2 cellular contexts compared by ENCODE assay signal in the genomic region with DNA sequence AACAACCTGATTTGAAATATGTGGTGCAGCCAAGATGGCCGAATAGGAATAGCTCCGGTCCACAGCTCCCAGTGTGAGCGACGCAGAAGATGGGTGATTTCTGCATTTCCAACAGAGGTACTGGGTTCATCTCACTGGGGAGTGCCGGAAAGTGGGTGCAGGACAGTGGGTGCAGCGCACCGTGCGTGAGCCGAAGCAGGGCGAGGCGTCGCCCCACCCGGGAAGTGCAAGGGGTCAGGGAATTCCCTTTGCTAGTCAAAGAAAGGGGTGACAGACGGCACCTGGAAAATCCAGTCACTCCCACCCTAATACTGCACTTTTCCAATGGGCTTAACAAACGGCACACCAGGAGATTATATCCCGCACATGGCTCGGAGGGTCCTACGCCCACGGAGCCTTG.
"Not testable (repeated sequence)": the region's sequence is repeated elsewhere in the genome, so short reads cannot be mapped to it uniquely, and the experiment has no call there.

No MANE protein-coding gene starts in this region.

- H3K9me3 ChIP-seq in BLaER1: peaks cover 12% of the 10 kb centered on the region
- peaks cover 3 to 32% (median 20%) of the 10 kb centered on the region in 11 experiments; a peak in 21 of 22 replicates for H3K9me3 ChIP-seq in BLaER1 treated with 17β-estradiol and CSF1 and Interleukin-3, amounts not matched to agents 10 nM and 100 nM (replicated peaks in 1 of 11)

- not testable (repeated sequence) for H4K20me1 ChIP-seq in BLaER1; BLaER1 treated with 17β-estradiol and CSF1 and Interleukin-3, amounts not matched to agents 10 nM and 100 nM

- H3K36me3 ChIP-seq in BLaER1; BLaER1 treated with 17β-estradiol and CSF1 and Interleukin-3, amounts not matched to agents 10 nM and 100 nM: not testable (repeated sequence)

- not testable (repeated sequence) for H3K27me3 ChIP-seq in BLaER1; BLaER1 treated with 17β-estradiol and CSF1 and Interleukin-3, amounts not matched to agents 10 nM and 100 nM

- H3K4me1 ChIP-seq in BLaER1: peaks cover 21% of the 10 kb centered on the region
- H3K4me1 ChIP-seq in BLaER1 treated with 17β-estradiol and CSF1 and Interleukin-3, amounts not matched to agents 10 nM and 100 nM: peaks cover 5 to 21% (median 11%) of the 10 kb centered on the region in 10 experiments; a peak in 18 of 20 replicates

- peak overlapping the region; percentile 75 for H3K4me2 ChIP-seq in BLaER1
- H3K4me2 ChIP-seq in BLaER1 treated with 17β-estradiol and CSF1 and Interleukin-3, amounts not matched to agents 10 nM and 100 nM: peak overlapping the region in 9 of 11 experiments; percentile 41 to 77 (median 70); a peak in 14 of 22 replicates

- not testable (repeated sequence) for H3K9ac ChIP-seq in BLaER1; BLaER1 treated with 17β-estradiol and CSF1 and Interleukin-3, amounts not matched to agents 10 nM and 100 nM

- 0 out of 2 replicates have a peak overlapping the region, but pooled peaks have one; percentile 63 for H3K27ac ChIP-seq in BLaER1
- H3K27ac ChIP-seq in BLaER1 treated with 17β-estradiol and CSF1 and Interleukin-3, amounts not matched to agents 10 nM and 100 nM: not testable (repeated sequence)

- H3K4me3 ChIP-seq in BLaER1: peak overlapping the region; percentile 38; the same call in 1 of the 2 replicates
- peak overlapping the region in 1 of 10 experiments; percentile 18; a peak in 1 of 20 replicates for H3K4me3 ChIP-seq in BLaER1 treated with 17β-estradiol and CSF1 and Interleukin-3, amounts not matched to agents 10 nM and 100 nM
